1 cellular context compared by ENCODE assay signal in the genomic region with DNA sequence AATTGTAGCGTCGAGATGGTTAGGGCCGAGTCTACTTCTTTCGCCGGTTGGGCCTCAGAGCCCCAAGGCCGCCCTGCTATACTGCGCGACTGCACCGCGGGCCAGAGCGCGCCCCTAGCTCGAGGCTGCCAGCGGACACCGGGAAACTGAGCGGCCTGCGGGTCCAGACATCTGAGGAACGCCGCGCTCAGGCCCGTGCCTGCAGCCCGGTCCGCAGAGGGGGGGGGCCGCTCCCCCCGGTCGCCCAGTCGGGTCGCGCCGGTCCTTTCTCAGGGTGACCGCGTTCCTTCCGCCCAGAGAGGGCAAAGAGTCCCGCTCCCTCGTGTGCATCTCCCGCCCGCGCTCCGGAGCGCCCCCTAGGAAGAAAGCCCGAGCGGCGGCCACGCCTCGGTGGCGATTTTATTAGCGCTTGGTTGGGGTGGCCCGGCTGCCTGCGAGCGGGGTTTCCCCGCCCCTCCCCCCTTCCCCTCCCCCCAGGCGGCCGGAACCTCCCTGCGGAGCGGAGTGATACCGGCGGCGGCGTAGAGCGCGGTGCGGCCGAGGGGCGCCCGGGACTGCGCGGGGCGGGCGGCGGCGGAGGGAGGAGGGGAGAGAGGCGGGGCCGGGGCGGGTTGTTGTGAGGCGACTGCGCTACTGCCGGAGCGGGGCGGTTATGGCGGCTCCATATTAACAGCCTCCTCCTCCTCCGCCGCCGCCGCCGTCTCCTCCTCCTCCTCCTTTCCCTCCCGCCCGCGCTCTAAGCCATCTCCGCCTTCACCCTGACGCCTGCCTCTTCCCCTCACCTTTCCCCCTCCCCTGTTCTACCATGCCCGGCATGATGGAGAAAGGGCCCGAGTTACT.
A peak's percentile ranks its signal among the peaks of the same experiment; 100 is the strongest.
TF ChIP-seq lines count a peak whose summit lies in the region.

A gene (plus strand): TSS at position 611 of the 840 bp plus-strand sequence. CDS start 195 bp downstream, at position 806.

TF ChIP-seq in K562, 482 proteins besides CTCF, POLR2A, EP300 and RAD21 (continued from another document and continues in another):
- TF ChIP-seq, protein P1, sequence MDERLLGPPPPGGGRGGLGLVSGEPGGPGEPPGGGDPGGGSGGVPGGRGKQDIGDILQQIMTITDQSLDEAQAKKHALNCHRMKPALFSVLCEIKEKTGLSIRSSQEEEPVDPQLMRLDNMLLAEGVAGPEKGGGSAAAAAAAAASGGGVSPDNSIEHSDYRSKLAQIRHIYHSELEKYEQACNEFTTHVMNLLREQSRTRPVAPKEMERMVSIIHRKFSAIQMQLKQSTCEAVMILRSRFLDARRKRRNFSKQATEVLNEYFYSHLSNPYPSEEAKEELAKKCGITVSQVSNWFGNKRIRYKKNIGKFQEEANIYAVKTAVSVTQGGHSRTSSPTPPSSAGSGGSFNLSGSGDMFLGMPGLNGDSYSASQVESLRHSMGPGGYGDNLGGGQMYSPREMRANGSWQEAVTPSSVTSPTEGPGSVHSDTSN (CRISPR knock-in tag; IDR thresholded peaks at IDR 0.05; ENCODE audit: low read depth): no peak
- TF ChIP-seq, protein P1 (tag; conservative IDR thresholded peaks at IDR 0.05; ENCODE audit: low read depth): no peak
- TF ChIP-seq, protein P2, sequence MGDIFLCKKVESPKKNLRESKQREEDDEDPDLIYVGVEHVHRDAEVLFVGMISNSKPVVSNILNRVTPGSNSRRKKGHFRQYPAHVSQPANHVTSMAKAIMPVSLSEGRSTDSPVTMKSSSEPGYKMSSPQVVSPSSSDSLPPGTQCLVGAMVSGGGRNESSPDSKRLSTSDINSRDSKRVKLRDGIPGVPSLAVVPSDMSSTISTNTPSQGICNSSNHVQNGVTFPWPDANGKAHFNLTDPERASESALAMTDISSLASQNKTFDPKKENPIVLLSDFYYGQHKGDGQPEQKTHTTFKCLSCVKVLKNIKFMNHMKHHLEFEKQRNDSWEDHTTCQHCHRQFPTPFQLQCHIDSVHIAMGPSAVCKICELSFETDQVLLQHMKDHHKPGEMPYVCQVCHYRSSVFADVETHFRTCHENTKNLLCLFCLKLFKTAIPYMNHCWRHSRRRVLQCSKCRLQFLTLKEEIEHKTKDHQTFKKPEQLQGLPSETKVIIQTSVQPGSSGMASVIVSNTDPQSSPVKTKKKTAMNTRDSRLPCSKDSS (IDR thresholded peaks at IDR 0.05; ENCODE audit: low read depth, partially characterized antibody): no peak
- no peak for TF ChIP-seq RFX1 (IDR thresholded peaks at IDR 0.05)
- TF ChIP-seq ZNF3 (CRISPR knock-in tag; IDR thresholded peaks at IDR 0.05): no peak
- TF ChIP-seq ARHGAP35 (IDR thresholded peaks at IDR 0.05; ENCODE audit: partially characterized antibody): no peak
- TF ChIP-seq ZNF384 (IDR thresholded peaks at IDR 0.05; ENCODE audit: low read depth, low read length): no peak
- peak; percentile 81 for TF ChIP-seq ZBTB7A (IDR thresholded peaks at IDR 0.05; ENCODE audit: borderline replicate concordance, control insufficient read depth, low read depth, low read length)
- TF ChIP-seq FOXJ3 (CRISPR knock-in tag; IDR thresholded peaks at IDR 0.05): no peak
- TF ChIP-seq CBX3 (IDR thresholded peaks at IDR 0.05; ENCODE audit: borderline replicate concordance in 1 of 2, low read length in 2 of 2): peak in 1 of 2 experiments; percentile 80; a peak in 2 of 3 replicates
- TF ChIP-seq MTA2 (IDR thresholded peaks at IDR 0.05; ENCODE audit: low read depth): no peak
- TF ChIP-seq, protein P3, sequence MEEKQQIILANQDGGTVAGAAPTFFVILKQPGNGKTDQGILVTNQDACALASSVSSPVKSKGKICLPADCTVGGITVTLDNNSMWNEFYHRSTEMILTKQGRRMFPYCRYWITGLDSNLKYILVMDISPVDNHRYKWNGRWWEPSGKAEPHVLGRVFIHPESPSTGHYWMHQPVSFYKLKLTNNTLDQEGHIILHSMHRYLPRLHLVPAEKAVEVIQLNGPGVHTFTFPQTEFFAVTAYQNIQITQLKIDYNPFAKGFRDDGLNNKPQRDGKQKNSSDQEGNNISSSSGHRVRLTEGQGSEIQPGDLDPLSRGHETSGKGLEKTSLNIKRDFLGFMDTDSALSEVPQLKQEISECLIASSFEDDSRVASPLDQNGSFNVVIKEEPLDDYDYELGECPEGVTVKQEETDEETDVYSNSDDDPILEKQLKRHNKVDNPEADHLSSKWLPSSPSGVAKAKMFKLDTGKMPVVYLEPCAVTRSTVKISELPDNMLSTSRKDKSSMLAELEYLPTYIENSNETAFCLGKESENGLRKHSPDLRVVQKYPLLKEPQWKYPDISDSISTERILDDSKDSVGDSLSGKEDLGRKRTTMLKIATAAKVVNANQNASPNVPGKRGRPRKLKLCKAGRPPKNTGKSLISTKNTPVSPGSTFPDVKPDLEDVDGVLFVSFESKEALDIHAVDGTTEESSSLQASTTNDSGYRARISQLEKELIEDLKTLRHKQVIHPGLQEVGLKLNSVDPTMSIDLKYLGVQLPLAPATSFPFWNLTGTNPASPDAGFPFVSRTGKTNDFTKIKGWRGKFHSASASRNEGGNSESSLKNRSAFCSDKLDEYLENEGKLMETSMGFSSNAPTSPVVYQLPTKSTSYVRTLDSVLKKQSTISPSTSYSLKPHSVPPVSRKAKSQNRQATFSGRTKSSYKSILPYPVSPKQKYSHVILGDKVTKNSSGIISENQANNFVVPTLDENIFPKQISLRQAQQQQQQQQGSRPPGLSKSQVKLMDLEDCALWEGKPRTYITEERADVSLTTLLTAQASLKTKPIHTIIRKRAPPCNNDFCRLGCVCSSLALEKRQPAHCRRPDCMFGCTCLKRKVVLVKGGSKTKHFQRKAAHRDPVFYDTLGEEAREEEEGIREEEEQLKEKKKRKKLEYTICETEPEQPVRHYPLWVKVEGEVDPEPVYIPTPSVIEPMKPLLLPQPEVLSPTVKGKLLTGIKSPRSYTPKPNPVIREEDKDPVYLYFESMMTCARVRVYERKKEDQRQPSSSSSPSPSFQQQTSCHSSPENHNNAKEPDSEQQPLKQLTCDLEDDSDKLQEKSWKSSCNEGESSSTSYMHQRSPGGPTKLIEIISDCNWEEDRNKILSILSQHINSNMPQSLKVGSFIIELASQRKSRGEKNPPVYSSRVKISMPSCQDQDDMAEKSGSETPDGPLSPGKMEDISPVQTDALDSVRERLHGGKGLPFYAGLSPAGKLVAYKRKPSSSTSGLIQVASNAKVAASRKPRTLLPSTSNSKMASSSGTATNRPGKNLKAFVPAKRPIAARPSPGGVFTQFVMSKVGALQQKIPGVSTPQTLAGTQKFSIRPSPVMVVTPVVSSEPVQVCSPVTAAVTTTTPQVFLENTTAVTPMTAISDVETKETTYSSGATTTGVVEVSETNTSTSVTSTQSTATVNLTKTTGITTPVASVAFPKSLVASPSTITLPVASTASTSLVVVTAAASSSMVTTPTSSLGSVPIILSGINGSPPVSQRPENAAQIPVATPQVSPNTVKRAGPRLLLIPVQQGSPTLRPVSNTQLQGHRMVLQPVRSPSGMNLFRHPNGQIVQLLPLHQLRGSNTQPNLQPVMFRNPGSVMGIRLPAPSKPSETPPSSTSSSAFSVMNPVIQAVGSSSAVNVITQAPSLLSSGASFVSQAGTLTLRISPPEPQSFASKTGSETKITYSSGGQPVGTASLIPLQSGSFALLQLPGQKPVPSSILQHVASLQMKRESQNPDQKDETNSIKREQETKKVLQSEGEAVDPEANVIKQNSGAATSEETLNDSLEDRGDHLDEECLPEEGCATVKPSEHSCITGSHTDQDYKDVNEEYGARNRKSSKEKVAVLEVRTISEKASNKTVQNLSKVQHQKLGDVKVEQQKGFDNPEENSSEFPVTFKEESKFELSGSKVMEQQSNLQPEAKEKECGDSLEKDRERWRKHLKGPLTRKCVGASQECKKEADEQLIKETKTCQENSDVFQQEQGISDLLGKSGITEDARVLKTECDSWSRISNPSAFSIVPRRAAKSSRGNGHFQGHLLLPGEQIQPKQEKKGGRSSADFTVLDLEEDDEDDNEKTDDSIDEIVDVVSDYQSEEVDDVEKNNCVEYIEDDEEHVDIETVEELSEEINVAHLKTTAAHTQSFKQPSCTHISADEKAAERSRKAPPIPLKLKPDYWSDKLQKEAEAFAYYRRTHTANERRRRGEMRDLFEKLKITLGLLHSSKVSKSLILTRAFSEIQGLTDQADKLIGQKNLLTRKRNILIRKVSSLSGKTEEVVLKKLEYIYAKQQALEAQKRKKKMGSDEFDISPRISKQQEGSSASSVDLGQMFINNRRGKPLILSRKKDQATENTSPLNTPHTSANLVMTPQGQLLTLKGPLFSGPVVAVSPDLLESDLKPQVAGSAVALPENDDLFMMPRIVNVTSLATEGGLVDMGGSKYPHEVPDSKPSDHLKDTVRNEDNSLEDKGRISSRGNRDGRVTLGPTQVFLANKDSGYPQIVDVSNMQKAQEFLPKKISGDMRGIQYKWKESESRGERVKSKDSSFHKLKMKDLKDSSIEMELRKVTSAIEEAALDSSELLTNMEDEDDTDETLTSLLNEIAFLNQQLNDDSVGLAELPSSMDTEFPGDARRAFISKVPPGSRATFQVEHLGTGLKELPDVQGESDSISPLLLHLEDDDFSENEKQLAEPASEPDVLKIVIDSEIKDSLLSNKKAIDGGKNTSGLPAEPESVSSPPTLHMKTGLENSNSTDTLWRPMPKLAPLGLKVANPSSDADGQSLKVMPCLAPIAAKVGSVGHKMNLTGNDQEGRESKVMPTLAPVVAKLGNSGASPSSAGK (IDR thresholded peaks at IDR 0.05): peak; percentile 96
- TF ChIP-seq, protein P4, sequence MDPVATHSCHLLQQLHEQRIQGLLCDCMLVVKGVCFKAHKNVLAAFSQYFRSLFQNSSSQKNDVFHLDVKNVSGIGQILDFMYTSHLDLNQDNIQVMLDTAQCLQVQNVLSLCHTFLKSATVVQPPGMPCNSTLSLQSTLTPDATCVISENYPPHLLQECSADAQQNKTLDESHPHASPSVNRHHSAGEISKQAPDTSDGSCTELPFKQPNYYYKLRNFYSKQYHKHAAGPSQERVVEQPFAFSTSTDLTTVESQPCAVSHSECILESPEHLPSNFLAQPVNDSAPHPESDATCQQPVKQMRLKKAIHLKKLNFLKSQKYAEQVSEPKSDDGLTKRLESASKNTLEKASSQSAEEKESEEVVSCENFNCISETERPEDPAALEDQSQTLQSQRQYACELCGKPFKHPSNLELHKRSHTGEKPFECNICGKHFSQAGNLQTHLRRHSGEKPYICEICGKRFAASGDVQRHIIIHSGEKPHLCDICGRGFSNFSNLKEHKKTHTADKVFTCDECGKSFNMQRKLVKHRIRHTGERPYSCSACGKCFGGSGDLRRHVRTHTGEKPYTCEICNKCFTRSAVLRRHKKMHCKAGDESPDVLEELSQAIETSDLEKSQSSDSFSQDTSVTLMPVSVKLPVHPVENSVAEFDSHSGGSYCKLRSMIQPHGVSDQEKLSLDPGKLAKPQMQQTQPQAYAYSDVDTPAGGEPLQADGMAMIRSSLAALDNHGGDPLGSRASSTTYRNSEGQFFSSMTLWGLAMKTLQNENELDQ (CRISPR knock-in tag; IDR thresholded peaks at IDR 0.05; ENCODE audit: borderline replicate concordance): no peak; the same call in 1 of the 2 replicates
- TF ChIP-seq, protein P5, sequence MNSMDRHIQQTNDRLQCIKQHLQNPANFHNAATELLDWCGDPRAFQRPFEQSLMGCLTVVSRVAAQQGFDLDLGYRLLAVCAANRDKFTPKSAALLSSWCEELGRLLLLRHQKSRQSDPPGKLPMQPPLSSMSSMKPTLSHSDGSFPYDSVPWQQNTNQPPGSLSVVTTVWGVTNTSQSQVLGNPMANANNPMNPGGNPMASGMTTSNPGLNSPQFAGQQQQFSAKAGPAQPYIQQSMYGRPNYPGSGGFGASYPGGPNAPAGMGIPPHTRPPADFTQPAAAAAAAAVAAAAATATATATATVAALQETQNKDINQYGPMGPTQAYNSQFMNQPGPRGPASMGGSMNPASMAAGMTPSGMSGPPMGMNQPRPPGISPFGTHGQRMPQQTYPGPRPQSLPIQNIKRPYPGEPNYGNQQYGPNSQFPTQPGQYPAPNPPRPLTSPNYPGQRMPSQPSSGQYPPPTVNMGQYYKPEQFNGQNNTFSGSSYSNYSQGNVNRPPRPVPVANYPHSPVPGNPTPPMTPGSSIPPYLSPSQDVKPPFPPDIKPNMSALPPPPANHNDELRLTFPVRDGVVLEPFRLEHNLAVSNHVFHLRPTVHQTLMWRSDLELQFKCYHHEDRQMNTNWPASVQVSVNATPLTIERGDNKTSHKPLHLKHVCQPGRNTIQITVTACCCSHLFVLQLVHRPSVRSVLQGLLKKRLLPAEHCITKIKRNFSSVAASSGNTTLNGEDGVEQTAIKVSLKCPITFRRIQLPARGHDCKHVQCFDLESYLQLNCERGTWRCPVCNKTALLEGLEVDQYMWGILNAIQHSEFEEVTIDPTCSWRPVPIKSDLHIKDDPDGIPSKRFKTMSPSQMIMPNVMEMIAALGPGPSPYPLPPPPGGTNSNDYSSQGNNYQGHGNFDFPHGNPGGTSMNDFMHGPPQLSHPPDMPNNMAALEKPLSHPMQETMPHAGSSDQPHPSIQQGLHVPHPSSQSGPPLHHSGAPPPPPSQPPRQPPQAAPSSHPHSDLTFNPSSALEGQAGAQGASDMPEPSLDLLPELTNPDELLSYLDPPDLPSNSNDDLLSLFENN (IDR thresholded peaks at IDR 0.05; ENCODE audit: low read depth in 2 of 2, low read length in 2 of 2): peak in 1 of 2 experiments; percentile 63; a peak in 1 of 4 replicates
- TF ChIP-seq MAFG (tag; conservative IDR thresholded peaks at IDR 0.05): no peak
- TF ChIP-seq DNMT1 (IDR thresholded peaks at IDR 0.05): no peak
- TF ChIP-seq ZC3H11A (IDR thresholded peaks at IDR 0.05; ENCODE audit: low read depth, low read length): no peak
